Comparison of ENCODE assay signal across 16 cellular contexts in the genomic region with DNA sequence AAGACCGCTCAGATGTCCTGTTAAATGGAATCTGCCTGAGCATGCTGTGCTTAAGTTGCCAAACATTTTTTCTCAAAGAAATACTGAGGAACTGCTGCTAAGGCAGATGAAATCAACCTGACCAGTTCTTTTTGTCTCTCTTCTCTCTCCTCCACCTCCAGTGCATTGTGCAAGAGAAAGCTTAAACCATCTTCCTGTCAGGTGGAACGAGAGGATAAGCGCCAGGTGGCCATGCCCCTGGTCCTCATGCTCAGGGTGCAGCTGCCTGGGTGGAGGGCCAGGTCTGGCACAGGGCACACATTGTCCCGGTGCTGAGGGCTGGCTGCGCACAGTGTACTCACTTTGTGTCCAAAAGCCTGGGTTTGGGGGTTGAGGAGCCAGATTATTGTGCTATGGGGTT.
"Had no signal": no experiment of that assay in that cellular context is flagged by ENCODE, and none has a peak within 500 bp of the region (broad histone marks: within the 10 kb centered on the region; RNA-seq: fewer than 3 reads in every experiment).

No MANE protein-coding gene starts in this region.

- H3K27me3 Mint-ChIP-seq: activated naive CD4-positive, alpha-beta T cell treated with anti-CD3 and anti-CD28 coated beads, Interleukin-2, amount 10 ng/mL, durations not matched to agents 7 days and 5 days had no signal

- H3K36me3 Mint-ChIP-seq: activated naive CD4-positive, alpha-beta T cell treated with anti-CD3 and anti-CD28 coated beads, Interleukin-2, amount 10 ng/mL, durations not matched to agents 7 days and 5 days; stimulated activated effector memory CD8-positive, alpha-beta T cell treated with anti-CD3 and anti-CD28 coated beads, Interleukin-12 subunit alpha, Interleukin-12 subunit beta, amount 100 ng/mL, for 72 hours had no signal

- H3K27me3 ChIP-seq: esophagus muscularis mucosa, thyroid gland, vagina had no signal

- H3K36me3 ChIP-seq: esophagus muscularis mucosa, thyroid gland, vagina had no signal

- H3K4me1 Mint-ChIP-seq: activated naive CD4-positive, alpha-beta T cell treated with anti-CD3 and anti-CD28 coated beads, Interleukin-2, amount 10 ng/mL, durations not matched to agents 7 days and 5 days; stimulated activated effector memory CD8-positive, alpha-beta T cell treated with anti-CD3 and anti-CD28 coated beads, Interleukin-12 subunit alpha, Interleukin-12 subunit beta, amount 100 ng/mL, for 72 hours had no signal

- H3K27ac ChIP-seq: dorsolateral prefrontal cortex, esophagus muscularis mucosa, thyroid gland, vagina had no signal

- H3K27ac Mint-ChIP-seq: activated naive CD4-positive, alpha-beta T cell treated with anti-CD3 and anti-CD28 coated beads, Interleukin-2, amount 10 ng/mL, durations not matched to agents 7 days and 5 days; activated T-helper 2 cell treated with anti-CD3 and anti-CD28 coated beads, Interferon-gamma antibody, Interleukin-2, Interleukin-4, amounts not matched to agents 10 μg/mL and 5 μg/mL and 100 μg/mL, durations not matched to agents 14 hours and 24 hours and 36 hours; endodermal cell; nephron progenitor cell; stimulated activated effector memory CD8-positive, alpha-beta T cell treated with anti-CD3 and anti-CD28 coated beads, Interleukin-12 subunit alpha, Interleukin-12 subunit beta, amount 100 ng/mL, for 72 hours had no signal

- H3K4me1 ChIP-seq: vagina had no signal

- ATAC-seq: sciatic nerve; stimulated activated effector memory CD8-positive, alpha-beta T cell treated with anti-CD3 and anti-CD28 coated beads, Interleukin-12 subunit alpha, Interleukin-12 subunit beta, amount 100 ng/mL, for 72 hours had no signal

- H3K4me3 Mint-ChIP-seq: activated naive CD4-positive, alpha-beta T cell treated with anti-CD3 and anti-CD28 coated beads, Interleukin-2, amount 10 ng/mL, durations not matched to agents 7 days and 5 days; endodermal cell; nephron progenitor cell; stimulated activated effector memory CD8-positive, alpha-beta T cell treated with anti-CD3 and anti-CD28 coated beads, Interleukin-12 subunit alpha, Interleukin-12 subunit beta, amount 100 ng/mL, for 72 hours had no signal

- H3K4me3 ChIP-seq: dorsolateral prefrontal cortex, esophagus muscularis mucosa, thyroid gland, vagina had no signal

- H3K9me3 Mint-ChIP-seq: activated naive CD4-positive, alpha-beta T cell treated with anti-CD3 and anti-CD28 coated beads, Interleukin-2, amount 10 ng/mL, durations not matched to agents 7 days and 5 days; endodermal cell; nephron progenitor cell; stimulated activated effector memory CD8-positive, alpha-beta T cell treated with anti-CD3 and anti-CD28 coated beads, Interleukin-12 subunit alpha, Interleukin-12 subunit beta, amount 100 ng/mL, for 72 hours had no signal

- DNase-seq: activated CD4-positive, CD25-positive, alpha-beta regulatory T cell treated with anti-CD3 and anti-CD28 coated beads, Interleukin-2, amount 50 U/mL, for 72 hours; activated naive CD4-positive, alpha-beta T cell treated with anti-CD3 and anti-CD28 coated beads, Interleukin-2, amount 10 ng/mL, durations not matched to agents 7 days and 5 days; activated T-cell treated with anti-CD3 and anti-CD28 coated beads for 4 hours; dorsolateral prefrontal cortex; endodermal cell; glutamatergic neuron; hypothalamus; nephron progenitor cell; stimulated activated CD4-positive, alpha-beta T cell treated with anti-CD3 and anti-CD28 coated beads, Interleukin-2, amount 100 ng/mL, for 24 hours; T1000; thyroid gland had no signal

- H3K9me3 ChIP-seq: esophagus muscularis mucosa, thyroid gland, vagina had no signal
